In genomic region chr9:18441245-18441644, GRCh38 we compare ENCODE assay signal across 30 cellular contexts.
DNase-seq lines count a peak whose midpoint lies in the region; ATAC-seq and TF ChIP-seq lines count a peak whose summit lies in the region.
"Had no signal": no experiment of that assay in that cellular context is flagged by ENCODE, and none has a peak within 500 bp of the region (broad histone marks: within the 10 kb centered on the region; RNA-seq: fewer than 3 reads in every experiment).

No MANE protein-coding gene starts in this region.

- H3K27me3 ChIP-seq in ACC112 (ENCODE audit: insufficient read depth, low read length), result no peaks in the 10 kb centered on the region
- no peaks in the 10 kb centered on the region for H3K27me3 ChIP-seq in adipocyte (replicated peaks; ENCODE audit: control insufficient read depth, insufficient read depth, low read length)
- H3K27me3 ChIP-seq in WERI-Rb-1 (ENCODE audit: insufficient read depth, low read depth, severe bottlenecking), result no peaks in the 10 kb centered on the region
- H3K27me3 ChIP-seq: cardiac muscle cell, esophagus squamous epithelium, gastrocnemius medialis, hepatocyte, stomach, thyroid gland, vagina had no signal

- ATAC-seq in HG02678 (IDR thresholded peaks at IDR 0.05; ENCODE audit: unreplicated experiment), result no peak
- ATAC-seq: gastrocnemius medialis had no signal

- peak overlapping the region; percentile 8 for H3K27ac ChIP-seq in ACC112 (ENCODE audit: low read depth, low read length)
- H3K27ac ChIP-seq in WERI-Rb-1, result no peak overlapping the region
- H3K27ac ChIP-seq: cardiac muscle cell, esophagus squamous epithelium, gastrocnemius medialis, hepatocyte, KMS-11, skin epidermis, stomach, thyroid gland, vagina, VCaP had no signal

- H2AFZ ChIP-seq in ACC112 (ENCODE audit: low read length, unreplicated experiment), result peak overlapping the region; percentile 89
- H2AFZ ChIP-seq: hepatocyte had no signal

- TF ChIP-seq CTCF in GM20000 (IDR thresholded peaks at IDR 0.05; ENCODE audit: extremely low read depth, missing control alignments) (no peak), WERI-Rb-1 (IDR thresholded peaks at IDR 0.05; ENCODE audit: low read depth, low read length) (no peak)

- no peaks in the 10 kb centered on the region for H3K9me3 ChIP-seq in adipocyte (ENCODE audit: control insufficient read depth, low read length)
- H3K9me3 ChIP-seq in WERI-Rb-1 (ENCODE audit: severe bottlenecking), result no peaks in the 10 kb centered on the region
- H3K9me3 ChIP-seq: esophagus squamous epithelium, gastrocnemius medialis, stomach, thyroid gland, vagina had no signal

- no peaks in the 10 kb centered on the region for H3K36me3 ChIP-seq in ACC112 (ENCODE audit: insufficient read depth, low read length)
- no peaks in the 10 kb centered on the region for H3K36me3 ChIP-seq in adipocyte (ENCODE audit: control insufficient read depth, insufficient read depth, low read length, severe bottlenecking)
- no peaks in the 10 kb centered on the region for H3K36me3 ChIP-seq in WERI-Rb-1
- H3K36me3 ChIP-seq: cardiac muscle cell, esophagus squamous epithelium, gastrocnemius medialis, stomach, thyroid gland, vagina had no signal

- no peaks in the 10 kb centered on the region for H3K79me2 ChIP-seq in ACC112 (ENCODE audit: control insufficient read depth, insufficient read depth, low read length, unreplicated experiment)
- H3K79me2 ChIP-seq: hepatocyte had no signal

- H3K4me3 ChIP-seq in ACC112 (ENCODE audit: low read depth, low read length), result no peak overlapping the region
- H3K4me3 ChIP-seq in adipocyte (ENCODE audit: low read length), result no peak overlapping the region
- no peak overlapping the region for H3K4me3 ChIP-seq in WERI-Rb-1 (ENCODE audit: low read depth, low read length)
- H3K4me3 ChIP-seq: cardiac muscle cell, esophagus squamous epithelium, gastrocnemius medialis, hepatocyte, skin epidermis, stomach, thyroid gland, vagina had no signal

- H3K4me1 ChIP-seq in ACC112 (ENCODE audit: control insufficient read depth, insufficient read depth, low read length, unreplicated experiment) (peaks cover 38% of the 10 kb centered on the region), adipocyte (ENCODE audit: control insufficient read depth, insufficient read depth, low read length) (peaks cover 41% of the 10 kb centered on the region)

- DNase-seq in GM20000 (ENCODE audit: low spot score), result peak; percentile 6
- peak; percentile 46 for DNase-seq in adipocyte (ENCODE audit: low read depth)
- peak; percentile 5 for DNase-seq in kidney tubule cell (ENCODE audit: low spot score)
- no peak for DNase-seq in activated naive CD4-positive, alpha-beta T cell (lab: John Stamatoyannopoulos, UW)
- DNase-seq in WERI-Rb-1, result no peak
- no peak for DNase-seq in EL
- DNase-seq: activated CD4-positive, alpha-beta T cell treated with anti-CD3 and anti-CD28 coated beads, Interleukin-2, amount 10 ng/mL, durations not matched to agents 24 days and 14 days; activated naive CD4-positive, alpha-beta T cell treated with anti-CD3 and anti-CD28 coated beads for 36 hours; activated T-cell treated with anti-CD3 and anti-CD28 coated beads, Interleukin-2, amount 50 U/mL, for 48 hours; amniotic stem cell; CD4-positive, alpha-beta memory T cell; endodermal cell; esophagus squamous epithelium; gastrocnemius medialis; HCEC 1CT; NCI-H1417 treated with DMSO at 0.1 percent for 48 hours; NCI-H2081 treated with DMSO at 0.1 percent for 48 hours; occipital lobe; stimulated activated CD8-positive, alpha-beta memory T cell treated with anti-CD3 and anti-CD28 coated beads, Interleukin-4, amount 100 ng/mL, for 48 hours; stomach; T-helper 9 cell; thyroid gland had no signal

- peak overlapping the region; percentile 26 for H3K9ac ChIP-seq in adipocyte (ENCODE audit: low read length)
- H3K9ac ChIP-seq: KMS-11 had no signal

Comparison
In these comparisons a context has a peak if more than half of its experiments do, and no peak if none do; other contexts are left out.
1. DNase-seq: peak in GM20000 (single experiment), adipocyte (single experiment) and kidney tubule cell (single experiment); none in activated naive CD4-positive, alpha-beta T cell (0 of 4), WERI-Rb-1 (single experiment) and EL (single experiment).